Comparison of ENCODE assay signal across 26 cellular contexts in genomic region chr13:92315265-92315664, GRCh38.
DNase-seq lines count a peak whose midpoint lies in the region; ATAC-seq and TF ChIP-seq lines count a peak whose summit lies in the region.
"Had no signal": no experiment of that assay in that cellular context is flagged by ENCODE, and none has a peak within 500 bp of the region (broad histone marks: within the 10 kb centered on the region; RNA-seq: fewer than 3 reads in every experiment).

No MANE protein-coding gene starts in this region.

- H4K91ac ChIP-seq in mesenchymal stem cell (ENCODE audit: low read length): no peak overlapping the region

- no peaks in the 10 kb centered on the region for H3K9me3 ChIP-seq in mesenchymal stem cell (ENCODE audit: control insufficient read depth, low read length)
- H3K9me3 ChIP-seq in testis: no peaks in the 10 kb centered on the region
- H3K9me3 ChIP-seq: neutrophil, right atrium auricular region, uterus had no signal

- H3K79me1 ChIP-seq in mesenchymal stem cell (replicated peaks; ENCODE audit: low read length, poor library complexity, severe bottlenecking): no peaks in the 10 kb centered on the region

- H3K36me3 ChIP-seq in mesenchymal stem cell (ENCODE audit: control insufficient read depth in 1 of 2, insufficient read depth in 2 of 2, low read depth in 1 of 2, low read length in 2 of 2) (no peaks in the 10 kb centered on the region), testis (ENCODE audit: low read depth, missing control alignments) (no peaks in the 10 kb centered on the region)
- H3K36me3 ChIP-seq: neutrophil, right atrium auricular region, uterus had no signal

- H3K4me1 ChIP-seq in mesenchymal stem cell (ENCODE audit: control insufficient read depth, insufficient read depth, low read depth, low read length) (peaks cover 2% of the 10 kb centered on the region), testis (no peaks in the 10 kb centered on the region)
- H3K4me1 ChIP-seq: right atrium auricular region, uterus had no signal

- 10% methylated on average over 1 of the region's 2 CpGs for WGBS in mesenchymal stem cell
- WGBS in testis, 2 donors: 85 to 86% methylated on average over 2 of the region's 2 CpGs

- H3K14ac ChIP-seq in mesenchymal stem cell (ENCODE audit: low read length in 2 of 2): no peak overlapping the region

- no peak overlapping the region for H3K4me3 ChIP-seq in mesenchymal stem cell (ENCODE audit: insufficient read depth in 1 of 2, low read depth in 1 of 2, low read length in 2 of 2)
- no peak overlapping the region for H3K4me3 ChIP-seq in testis
- H3K4me3 ChIP-seq: right atrium auricular region, uterus had no signal

- no peak for TF ChIP-seq POLR2A in testis (IDR thresholded peaks at IDR 0.05)

- no peak overlapping the region for H3K18ac ChIP-seq in mesenchymal stem cell (ENCODE audit: low read depth in 1 of 2, low read length in 2 of 2)

- H2BK12ac ChIP-seq in mesenchymal stem cell (ENCODE audit: low read length in 2 of 2): no peak overlapping the region

- H3K4ac ChIP-seq in mesenchymal stem cell (ENCODE audit: low read depth in 1 of 2, low read length in 2 of 2): no peak overlapping the region

- H3K23ac ChIP-seq in mesenchymal stem cell (ENCODE audit: low read length in 2 of 2): no peak overlapping the region

- no peak overlapping the region for H2AK5ac ChIP-seq in mesenchymal stem cell (ENCODE audit: low read length, severe bottlenecking)

- H3K27ac ChIP-seq in mesenchymal stem cell (ENCODE audit: low read length, poor library complexity, severe bottlenecking) (no peak overlapping the region), testis (no peak overlapping the region)
- H3K27ac ChIP-seq: neutrophil, right atrium auricular region, RWPE1, uterus had no signal

- no peak overlapping the region for H2BK5ac ChIP-seq in mesenchymal stem cell (ENCODE audit: low read depth, low read length, poor library complexity, severe bottlenecking)

- no peak overlapping the region for H2AFZ ChIP-seq in mesenchymal stem cell (ENCODE audit: low read depth, low read length)

- H4K8ac ChIP-seq in mesenchymal stem cell (ENCODE audit: low read length): no peak overlapping the region

- no peak overlapping the region for H2BK120ac ChIP-seq in mesenchymal stem cell (ENCODE audit: low read depth, low read length)

- DNase-seq in RPMI7951 (ENCODE audit: low read depth) (peak; percentile 67), mesenchymal stem cell (peak; percentile 4), OCI-M2 (lab: John Stamatoyannopoulos, UW; ENCODE audit: unreplicated experiment) (no peak), NOMO-1 treated with dmso at 0.1 percent for 144 hours (lab: John Stamatoyannopoulos, UW; ENCODE audit: unreplicated experiment) (no peak), testis (no peak)
- DNase-seq: activated gamma-delta T cell; activated naive CD8-positive, alpha-beta T cell treated with anti-CD3 and anti-CD28 coated beads, Interleukin-2, amount 10 ng/mL, durations not matched to agents 7 days and 5 days; activated T-cell treated with anti-CD3 and anti-CD28 coated beads, Interleukin-2, amount 50 U/mL, for 24 hours; CD8-positive, alpha-beta T cell; erythroblast; H9; MV-4-11; NCI-H1436; NCI-H2081 treated with DMSO at 0.1 percent for 48 hours; NCI-H446; NCI-H774; posterior cingulate gyrus; stimulated activated CD4-positive, alpha-beta T cell treated with anti-CD3 and anti-CD28 coated beads, Interleukin-1b, Interleukin-23, amount 100 ng/mL, for 48 hours; uterus had no signal

- H2BK15ac ChIP-seq in mesenchymal stem cell (ENCODE audit: low read depth, poor library complexity, severe bottlenecking): no peak overlapping the region

- H3K4me2 ChIP-seq in mesenchymal stem cell (ENCODE audit: low read length, poor library complexity, severe bottlenecking): no peak overlapping the region

- intact Hi-C loops in testis (cut with DNase I; ENCODE audit: low total_unique reads): no loop called here

- H3K27me3 ChIP-seq in mesenchymal stem cell (ENCODE audit: control insufficient read depth in 1 of 2, insufficient read depth in 1 of 2, low read length in 2 of 2) (no peaks in the 10 kb centered on the region), testis (no peaks in the 10 kb centered on the region)
- H3K27me3 ChIP-seq: neutrophil, right atrium auricular region, uterus had no signal

- no peak for TF ChIP-seq CTCF in testis (IDR thresholded peaks at IDR 0.05)

- H3K9ac ChIP-seq in mesenchymal stem cell (ENCODE audit: low read length): no peak overlapping the region

- ATAC-seq in GM18868 (IDR thresholded peaks at IDR 0.05; ENCODE audit: unreplicated experiment): peak; percentile 96
- peak; percentile 94 for ATAC-seq in HG03432 (IDR thresholded peaks at IDR 0.05; ENCODE audit: unreplicated experiment)
- no peak for ATAC-seq in HG02870 (IDR thresholded peaks at IDR 0.05; ENCODE audit: unreplicated experiment)
- ATAC-seq: CD8-positive, alpha-beta T cell; left lobe of liver had no signal

Comparison
In these comparisons a context has a peak if more than half of its experiments do, and no peak if none do; other contexts are left out.
1. DNase-seq: peak in RPMI7951 (single experiment) and mesenchymal stem cell (single experiment); none in OCI-M2 (single experiment), NOMO-1 treated with dmso at 0.1 percent for 144 hours (single experiment) and testis (single experiment).